In the genomic region with DNA sequence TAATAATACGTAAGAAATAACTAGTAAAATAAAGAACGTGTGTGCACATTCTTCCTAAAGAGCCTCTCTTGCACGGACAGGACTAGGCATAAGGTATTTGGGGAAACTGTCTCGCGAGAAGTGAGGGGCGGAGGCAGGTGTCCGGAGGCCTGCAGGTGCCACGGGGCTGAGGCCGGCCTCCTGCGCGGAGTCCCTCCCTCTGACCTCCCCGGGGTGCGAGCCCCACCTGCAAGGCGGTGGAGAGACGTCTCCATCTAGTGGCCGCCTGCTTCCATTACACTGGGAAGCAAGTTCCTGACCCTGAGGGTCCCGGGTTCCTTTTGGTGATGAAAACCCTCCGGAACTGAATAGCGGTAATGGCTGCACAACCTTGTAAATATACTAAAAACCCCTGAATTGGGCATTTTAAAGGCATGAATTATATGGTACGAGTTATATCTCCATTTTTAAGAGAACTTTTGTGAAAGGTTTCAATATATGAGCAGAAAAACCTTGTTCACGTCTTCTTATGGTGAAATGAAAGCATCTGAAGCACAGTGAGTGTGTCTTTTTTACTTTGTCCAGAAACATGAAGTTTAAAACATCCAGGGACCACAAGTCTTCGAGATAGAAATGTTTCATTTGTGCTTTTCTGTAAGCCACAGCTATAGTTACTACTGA, we compare ENCODE assay signal across 2 cellular contexts.
TF ChIP-seq lines count a peak whose summit lies in the region.

No MANE protein-coding gene starts in this region.

TF ChIP-seq in HEK293T, 16 proteins besides CTCF, POLR2A, EP300 and RAD21 (continued from another document):
- TF ChIP-seq CTBP1 (IDR thresholded peaks at IDR 0.05; ENCODE audit: borderline replicate concordance) (no peak), ARNT (IDR thresholded peaks at IDR 0.05) (no peak)

TF ChIP-seq in K562, 482 proteins besides CTCF, POLR2A, EP300 and RAD21 (continued from another document and continues in another):
- TF ChIP-seq, protein P1, sequence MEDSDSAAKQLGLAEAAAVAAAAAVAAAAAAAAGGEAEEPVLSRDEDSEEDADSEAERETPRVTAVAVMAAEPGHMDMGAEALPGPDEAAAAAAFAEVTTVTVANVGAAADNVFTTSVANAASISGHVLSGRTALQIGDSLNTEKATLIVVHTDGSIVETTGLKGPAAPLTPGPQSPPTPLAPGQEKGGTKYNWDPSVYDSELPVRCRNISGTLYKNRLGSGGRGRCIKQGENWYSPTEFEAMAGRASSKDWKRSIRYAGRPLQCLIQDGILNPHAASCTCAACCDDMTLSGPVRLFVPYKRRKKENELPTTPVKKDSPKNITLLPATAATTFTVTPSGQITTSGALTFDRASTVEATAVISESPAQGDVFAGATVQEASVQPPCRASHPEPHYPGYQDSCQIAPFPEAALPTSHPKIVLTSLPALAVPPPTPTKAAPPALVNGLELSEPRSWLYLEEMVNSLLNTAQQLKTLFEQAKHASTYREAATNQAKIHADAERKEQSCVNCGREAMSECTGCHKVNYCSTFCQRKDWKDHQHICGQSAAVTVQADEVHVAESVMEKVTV (CRISPR knock-in tag; IDR thresholded peaks at IDR 0.05) = peak; percentile 68; the same call in 1 of the 2 replicates
- TF ChIP-seq ZNF239 (CRISPR knock-in tag; IDR thresholded peaks at IDR 0.05) (no peak), CHD2 (IDR thresholded peaks at IDR 0.05; ENCODE audit: low read depth, low read length) (peak; percentile 67; the same call in 1 of the 2 replicates), IFI16 (CRISPR knock-in tag; IDR thresholded peaks at IDR 0.05) (no peak), RBM22 (IDR thresholded peaks at IDR 0.05; ENCODE audit: low read depth, low read length, poor library complexity, severe bottlenecking) (no peak), CXXC5 (CRISPR knock-in tag; IDR thresholded peaks at IDR 0.05) (0 out of 2 replicates have a peak, but pooled peaks have one; percentile 13), TAL1 (IDR thresholded peaks at IDR 0.05) (no peak), ZNF311 (CRISPR knock-in tag; IDR thresholded peaks at IDR 0.05) (no peak), ZBTB7A (IDR thresholded peaks at IDR 0.05; ENCODE audit: borderline replicate concordance, control insufficient read depth, low read depth, low read length) (peak; percentile 25; the same call in 1 of the 2 replicates), ESRRB (CRISPR knock-in tag; IDR thresholded peaks at IDR 0.05; ENCODE audit: borderline replicate concordance) (no peak), NR2C1 (IDR thresholded peaks at IDR 0.05) (no peak), NR2C1 (tag; IDR thresholded peaks at IDR 0.05) (peak; percentile 30; the same call in 1 of the 2 replicates), TBP (optimal IDR thresholded peaks at IDR 0.05; ENCODE audit: low read depth, low read length) (no peak), BRD9 (IDR thresholded peaks at IDR 0.05; ENCODE audit: low read depth, partially characterized antibody) (no peak), BHLHE40 (IDR thresholded peaks at IDR 0.05; ENCODE audit: low read length) (0 out of 2 replicates have a peak, but pooled peaks have one; percentile 8), HNRNPK (IDR thresholded peaks at IDR 0.05; ENCODE audit: low read depth, low read length, poor library complexity, severe bottlenecking) (no peak), SMC3 (conservative IDR thresholded peaks at IDR 0.05; ENCODE audit: insufficient read depth, low read depth, low read length) (peak; percentile 86), RHOXF2B (CRISPR knock-in tag; conservative IDR thresholded peaks at IDR 0.05) (no peak), E2F3 (CRISPR knock-in tag; IDR thresholded peaks at IDR 0.05) (no peak), MECOM (CRISPR knock-in tag; IDR thresholded peaks at IDR 0.05) (no peak), NEUROD1 (IDR thresholded peaks at IDR 0.05; ENCODE audit: borderline replicate concordance, low read depth, low read length, partially characterized antibody) (peak; percentile 10), ARID2 (IDR thresholded peaks at IDR 0.05) (peak; percentile 68; the same call in 1 of the 2 replicates), CHD4 (IDR thresholded peaks at IDR 0.05; ENCODE audit: insufficient read depth, insufficient replicate concordance, low read depth, low read length, poor library complexity, severe bottlenecking) (no peak), NR2C2 (CRISPR knock-in tag; IDR thresholded peaks at IDR 0.05) (no peak), NR2C2 (tag; IDR thresholded peaks at IDR 0.05) (0 out of 2 replicates have a peak, but pooled peaks have one; percentile 18)
- TF ChIP-seq, protein P2, sequence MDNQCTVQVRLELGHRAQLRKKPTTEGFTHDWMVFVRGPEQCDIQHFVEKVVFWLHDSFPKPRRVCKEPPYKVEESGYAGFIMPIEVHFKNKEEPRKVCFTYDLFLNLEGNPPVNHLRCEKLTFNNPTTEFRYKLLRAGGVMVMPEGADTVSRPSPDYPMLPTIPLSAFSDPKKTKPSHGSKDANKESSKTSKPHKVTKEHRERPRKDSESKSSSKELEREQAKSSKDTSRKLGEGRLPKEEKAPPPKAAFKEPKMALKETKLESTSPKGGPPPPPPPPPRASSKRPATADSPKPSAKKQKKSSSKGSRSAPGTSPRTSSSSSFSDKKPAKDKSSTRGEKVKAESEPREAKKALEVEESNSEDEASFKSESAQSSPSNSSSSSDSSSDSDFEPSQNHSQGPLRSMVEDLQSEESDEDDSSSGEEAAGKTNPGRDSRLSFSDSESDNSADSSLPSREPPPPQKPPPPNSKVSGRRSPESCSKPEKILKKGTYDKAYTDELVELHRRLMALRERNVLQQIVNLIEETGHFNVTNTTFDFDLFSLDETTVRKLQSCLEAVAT (IDR thresholded peaks at IDR 0.05) = no peak
- TF ChIP-seq, protein P3, sequence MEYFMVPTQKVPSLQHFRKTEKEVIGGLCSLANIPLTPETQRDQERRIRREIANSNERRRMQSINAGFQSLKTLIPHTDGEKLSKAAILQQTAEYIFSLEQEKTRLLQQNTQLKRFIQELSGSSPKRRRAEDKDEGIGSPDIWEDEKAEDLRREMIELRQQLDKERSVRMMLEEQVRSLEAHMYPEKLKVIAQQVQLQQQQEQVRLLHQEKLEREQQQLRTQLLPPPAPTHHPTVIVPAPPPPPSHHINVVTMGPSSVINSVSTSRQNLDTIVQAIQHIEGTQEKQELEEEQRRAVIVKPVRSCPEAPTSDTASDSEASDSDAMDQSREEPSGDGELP (CRISPR knock-in tag; IDR thresholded peaks at IDR 0.05; ENCODE audit: borderline replicate concordance) = 0 out of 2 replicates have a peak, but pooled peaks have one; percentile 17
- TF ChIP-seq, protein P4, sequence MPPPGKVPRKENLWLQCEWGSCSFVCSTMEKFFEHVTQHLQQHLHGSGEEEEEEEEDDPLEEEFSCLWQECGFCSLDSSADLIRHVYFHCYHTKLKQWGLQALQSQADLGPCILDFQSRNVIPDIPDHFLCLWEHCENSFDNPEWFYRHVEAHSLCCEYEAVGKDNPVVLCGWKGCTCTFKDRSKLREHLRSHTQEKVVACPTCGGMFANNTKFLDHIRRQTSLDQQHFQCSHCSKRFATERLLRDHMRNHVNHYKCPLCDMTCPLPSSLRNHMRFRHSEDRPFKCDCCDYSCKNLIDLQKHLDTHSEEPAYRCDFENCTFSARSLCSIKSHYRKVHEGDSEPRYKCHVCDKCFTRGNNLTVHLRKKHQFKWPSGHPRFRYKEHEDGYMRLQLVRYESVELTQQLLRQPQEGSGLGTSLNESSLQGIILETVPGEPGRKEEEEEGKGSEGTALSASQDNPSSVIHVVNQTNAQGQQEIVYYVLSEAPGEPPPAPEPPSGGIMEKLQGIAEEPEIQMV (tag; conservative IDR thresholded peaks at IDR 0.05; ENCODE audit: low read depth) = no peak
- TF ChIP-seq, protein P5, sequence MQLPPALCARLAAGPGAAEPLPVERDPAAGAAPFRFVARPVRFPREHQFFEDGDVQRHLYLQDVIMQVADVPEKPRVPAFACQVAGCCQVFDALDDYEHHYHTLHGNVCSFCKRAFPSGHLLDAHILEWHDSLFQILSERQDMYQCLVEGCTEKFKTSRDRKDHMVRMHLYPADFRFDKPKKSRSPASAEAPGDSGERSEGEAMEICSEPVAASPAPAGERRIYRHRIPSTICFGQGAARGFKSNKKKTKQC (CRISPR knock-in tag; IDR thresholded peaks at IDR 0.05) = no peak
- TF ChIP-seq, protein P6, sequence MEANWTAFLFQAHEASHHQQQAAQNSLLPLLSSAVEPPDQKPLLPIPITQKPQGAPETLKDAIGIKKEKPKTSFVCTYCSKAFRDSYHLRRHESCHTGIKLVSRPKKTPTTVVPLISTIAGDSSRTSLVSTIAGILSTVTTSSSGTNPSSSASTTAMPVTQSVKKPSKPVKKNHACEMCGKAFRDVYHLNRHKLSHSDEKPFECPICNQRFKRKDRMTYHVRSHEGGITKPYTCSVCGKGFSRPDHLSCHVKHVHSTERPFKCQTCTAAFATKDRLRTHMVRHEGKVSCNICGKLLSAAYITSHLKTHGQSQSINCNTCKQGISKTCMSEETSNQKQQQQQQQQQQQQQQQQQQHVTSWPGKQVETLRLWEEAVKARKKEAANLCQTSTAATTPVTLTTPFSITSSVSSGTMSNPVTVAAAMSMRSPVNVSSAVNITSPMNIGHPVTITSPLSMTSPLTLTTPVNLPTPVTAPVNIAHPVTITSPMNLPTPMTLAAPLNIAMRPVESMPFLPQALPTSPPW (CRISPR knock-in tag; IDR thresholded peaks at IDR 0.05) = peak; percentile 45
- TF ChIP-seq, protein P7, sequence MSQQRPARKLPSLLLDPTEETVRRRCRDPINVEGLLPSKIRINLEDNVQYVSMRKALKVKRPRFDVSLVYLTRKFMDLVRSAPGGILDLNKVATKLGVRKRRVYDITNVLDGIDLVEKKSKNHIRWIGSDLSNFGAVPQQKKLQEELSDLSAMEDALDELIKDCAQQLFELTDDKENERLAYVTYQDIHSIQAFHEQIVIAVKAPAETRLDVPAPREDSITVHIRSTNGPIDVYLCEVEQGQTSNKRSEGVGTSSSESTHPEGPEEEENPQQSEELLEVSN (IDR thresholded peaks at IDR 0.05; ENCODE audit: borderline replicate concordance in 1 of 2, extremely low read depth in 1 of 2, insufficient read depth in 1 of 2, insufficient read length in 1 of 2, low read depth in 1 of 2, low read length in 1 of 2, poor library complexity in 1 of 2, severe bottlenecking in 1 of 2) = peak in 1 of 2 experiments; percentile 22
- TF ChIP-seq, protein P8, sequence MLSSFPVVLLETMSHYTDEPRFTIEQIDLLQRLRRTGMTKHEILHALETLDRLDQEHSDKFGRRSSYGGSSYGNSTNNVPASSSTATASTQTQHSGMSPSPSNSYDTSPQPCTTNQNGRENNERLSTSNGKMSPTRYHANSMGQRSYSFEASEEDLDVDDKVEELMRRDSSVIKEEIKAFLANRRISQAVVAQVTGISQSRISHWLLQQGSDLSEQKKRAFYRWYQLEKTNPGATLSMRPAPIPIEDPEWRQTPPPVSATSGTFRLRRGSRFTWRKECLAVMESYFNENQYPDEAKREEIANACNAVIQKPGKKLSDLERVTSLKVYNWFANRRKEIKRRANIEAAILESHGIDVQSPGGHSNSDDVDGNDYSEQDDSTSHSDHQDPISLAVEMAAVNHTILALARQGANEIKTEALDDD (IDR thresholded peaks at IDR 0.05) = no peak
- TF ChIP-seq, protein P9, sequence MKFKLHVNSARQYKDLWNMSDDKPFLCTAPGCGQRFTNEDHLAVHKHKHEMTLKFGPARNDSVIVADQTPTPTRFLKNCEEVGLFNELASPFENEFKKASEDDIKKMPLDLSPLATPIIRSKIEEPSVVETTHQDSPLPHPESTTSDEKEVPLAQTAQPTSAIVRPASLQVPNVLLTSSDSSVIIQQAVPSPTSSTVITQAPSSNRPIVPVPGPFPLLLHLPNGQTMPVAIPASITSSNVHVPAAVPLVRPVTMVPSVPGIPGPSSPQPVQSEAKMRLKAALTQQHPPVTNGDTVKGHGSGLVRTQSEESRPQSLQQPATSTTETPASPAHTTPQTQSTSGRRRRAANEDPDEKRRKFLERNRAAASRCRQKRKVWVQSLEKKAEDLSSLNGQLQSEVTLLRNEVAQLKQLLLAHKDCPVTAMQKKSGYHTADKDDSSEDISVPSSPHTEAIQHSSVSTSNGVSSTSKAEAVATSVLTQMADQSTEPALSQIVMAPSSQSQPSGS (CRISPR knock-in tag; IDR thresholded peaks at IDR 0.05) = no peak
- TF ChIP-seq, protein P10, sequence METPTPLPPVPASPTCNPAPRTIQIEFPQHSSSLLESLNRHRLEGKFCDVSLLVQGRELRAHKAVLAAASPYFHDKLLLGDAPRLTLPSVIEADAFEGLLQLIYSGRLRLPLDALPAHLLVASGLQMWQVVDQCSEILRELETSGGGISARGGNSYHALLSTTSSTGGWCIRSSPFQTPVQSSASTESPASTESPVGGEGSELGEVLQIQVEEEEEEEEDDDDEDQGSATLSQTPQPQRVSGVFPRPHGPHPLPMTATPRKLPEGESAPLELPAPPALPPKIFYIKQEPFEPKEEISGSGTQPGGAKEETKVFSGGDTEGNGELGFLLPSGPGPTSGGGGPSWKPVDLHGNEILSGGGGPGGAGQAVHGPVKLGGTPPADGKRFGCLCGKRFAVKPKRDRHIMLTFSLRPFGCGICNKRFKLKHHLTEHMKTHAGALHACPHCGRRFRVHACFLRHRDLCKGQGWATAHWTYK (CRISPR knock-in tag; IDR thresholded peaks at IDR 0.05) = no peak
- TF ChIP-seq, protein P11, sequence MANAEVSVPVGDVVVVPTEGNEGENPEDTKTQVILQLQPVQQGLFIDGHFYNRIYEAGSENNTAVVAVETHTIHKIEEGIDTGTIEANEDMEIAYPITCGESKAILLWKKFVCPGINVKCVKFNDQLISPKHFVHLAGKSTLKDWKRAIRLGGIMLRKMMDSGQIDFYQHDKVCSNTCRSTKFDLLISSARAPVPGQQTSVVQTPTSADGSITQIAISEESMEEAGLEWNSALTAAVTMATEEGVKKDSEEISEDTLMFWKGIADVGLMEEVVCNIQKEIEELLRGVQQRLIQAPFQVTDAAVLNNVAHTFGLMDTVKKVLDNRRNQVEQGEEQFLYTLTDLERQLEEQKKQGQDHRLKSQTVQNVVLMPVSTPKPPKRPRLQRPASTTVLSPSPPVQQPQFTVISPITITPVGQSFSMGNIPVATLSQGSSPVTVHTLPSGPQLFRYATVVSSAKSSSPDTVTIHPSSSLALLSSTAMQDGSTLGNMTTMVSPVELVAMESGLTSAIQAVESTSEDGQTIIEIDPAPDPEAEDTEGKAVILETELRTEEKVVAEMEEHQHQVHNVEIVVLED (CRISPR knock-in tag; IDR thresholded peaks at IDR 0.05) = no peak
- TF ChIP-seq, protein P12, sequence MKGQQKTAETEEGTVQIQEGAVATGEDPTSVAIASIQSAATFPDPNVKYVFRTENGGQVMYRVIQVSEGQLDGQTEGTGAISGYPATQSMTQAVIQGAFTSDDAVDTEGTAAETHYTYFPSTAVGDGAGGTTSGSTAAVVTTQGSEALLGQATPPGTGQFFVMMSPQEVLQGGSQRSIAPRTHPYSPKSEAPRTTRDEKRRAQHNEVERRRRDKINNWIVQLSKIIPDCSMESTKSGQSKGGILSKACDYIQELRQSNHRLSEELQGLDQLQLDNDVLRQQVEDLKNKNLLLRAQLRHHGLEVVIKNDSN (CRISPR knock-in tag; IDR thresholded peaks at IDR 0.05) = no peak
- TF ChIP-seq, protein P13, sequence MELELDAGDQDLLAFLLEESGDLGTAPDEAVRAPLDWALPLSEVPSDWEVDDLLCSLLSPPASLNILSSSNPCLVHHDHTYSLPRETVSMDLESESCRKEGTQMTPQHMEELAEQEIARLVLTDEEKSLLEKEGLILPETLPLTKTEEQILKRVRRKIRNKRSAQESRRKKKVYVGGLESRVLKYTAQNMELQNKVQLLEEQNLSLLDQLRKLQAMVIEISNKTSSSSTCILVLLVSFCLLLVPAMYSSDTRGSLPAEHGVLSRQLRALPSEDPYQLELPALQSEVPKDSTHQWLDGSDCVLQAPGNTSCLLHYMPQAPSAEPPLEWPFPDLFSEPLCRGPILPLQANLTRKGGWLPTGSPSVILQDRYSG (tag; conservative IDR thresholded peaks at IDR 0.05; ENCODE audit: low read depth) = no peak
